11 cellular contexts compared by ENCODE assay signal in the genomic region with DNA sequence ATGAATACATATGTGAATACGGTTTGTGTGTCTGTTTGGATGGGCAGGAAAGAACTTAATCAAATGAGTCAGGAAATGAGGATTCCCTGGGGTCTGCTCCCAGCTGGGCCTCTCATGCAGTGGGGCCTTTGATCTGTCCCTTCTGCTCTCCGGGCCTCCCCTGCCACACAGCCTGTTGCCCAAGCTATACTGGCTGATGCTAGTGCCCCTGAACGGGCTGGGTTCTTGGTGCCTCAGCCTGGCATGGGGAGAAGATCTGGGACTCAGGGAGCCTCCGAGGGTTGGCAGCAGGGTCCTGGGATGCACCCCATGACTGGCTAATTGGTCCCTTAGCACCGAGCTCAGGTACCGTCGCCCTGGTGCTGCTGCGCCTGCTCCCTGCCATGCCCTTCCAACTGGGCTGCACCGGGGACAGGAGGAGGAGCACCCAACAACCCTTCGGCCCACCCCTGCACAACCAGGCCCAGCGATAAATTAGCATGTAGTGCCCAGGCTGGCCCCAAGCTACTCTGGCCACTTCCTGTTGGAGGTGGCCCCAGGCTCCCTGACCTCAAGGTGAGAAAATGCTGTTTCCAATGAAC.
"Had no signal": no experiment of that assay in that cellular context is flagged by ENCODE, and none has a peak within 500 bp of the region (broad histone marks: within the 10 kb centered on the region; RNA-seq: fewer than 3 reads in every experiment).

No MANE protein-coding gene starts in this region.

- H3K27ac ChIP-seq: breast epithelium, esophagus squamous epithelium, parathyroid adenoma, thoracic aorta had no signal

- DNase-seq: activated gamma-delta T cell treated with Interleukin-2 at 50 U/mL for 16 hours; activated T-cell treated with anti-CD3 and anti-CD28 coated beads for 4 hours; esophagus squamous epithelium; foreskin fibroblast; mesenchymal stem cell; retina; stimulated activated CD4-positive, alpha-beta T cell treated with anti-CD3 and anti-CD28 coated beads, Interleukin-4, amount 100 ng/mL, for 4 hours; stimulated activated naive CD8-positive, alpha-beta T cell treated with anti-CD3 and anti-CD28 coated beads, Interleukin-15, amount 100 ng/mL, for 72 hours had no signal

- H3K9me3 ChIP-seq: breast epithelium, esophagus squamous epithelium, thoracic aorta had no signal

- H2AFZ ChIP-seq: parathyroid adenoma had no signal

- H3K79me2 ChIP-seq: parathyroid adenoma had no signal

- H3K36me3 ChIP-seq: breast epithelium, esophagus squamous epithelium, thoracic aorta had no signal

- ATAC-seq: stimulated activated naive CD8-positive, alpha-beta T cell treated with anti-CD3 and anti-CD28 coated beads, Interleukin-15, amount 100 ng/mL, for 72 hours had no signal

- H3K4me3 ChIP-seq: breast epithelium, esophagus squamous epithelium, thoracic aorta had no signal

- H3K4me1 ChIP-seq: breast epithelium, parathyroid adenoma had no signal

- H3K27me3 ChIP-seq: breast epithelium, esophagus squamous epithelium had no signal
